1 cellular context compared by ENCODE assay signal in the genomic region with DNA sequence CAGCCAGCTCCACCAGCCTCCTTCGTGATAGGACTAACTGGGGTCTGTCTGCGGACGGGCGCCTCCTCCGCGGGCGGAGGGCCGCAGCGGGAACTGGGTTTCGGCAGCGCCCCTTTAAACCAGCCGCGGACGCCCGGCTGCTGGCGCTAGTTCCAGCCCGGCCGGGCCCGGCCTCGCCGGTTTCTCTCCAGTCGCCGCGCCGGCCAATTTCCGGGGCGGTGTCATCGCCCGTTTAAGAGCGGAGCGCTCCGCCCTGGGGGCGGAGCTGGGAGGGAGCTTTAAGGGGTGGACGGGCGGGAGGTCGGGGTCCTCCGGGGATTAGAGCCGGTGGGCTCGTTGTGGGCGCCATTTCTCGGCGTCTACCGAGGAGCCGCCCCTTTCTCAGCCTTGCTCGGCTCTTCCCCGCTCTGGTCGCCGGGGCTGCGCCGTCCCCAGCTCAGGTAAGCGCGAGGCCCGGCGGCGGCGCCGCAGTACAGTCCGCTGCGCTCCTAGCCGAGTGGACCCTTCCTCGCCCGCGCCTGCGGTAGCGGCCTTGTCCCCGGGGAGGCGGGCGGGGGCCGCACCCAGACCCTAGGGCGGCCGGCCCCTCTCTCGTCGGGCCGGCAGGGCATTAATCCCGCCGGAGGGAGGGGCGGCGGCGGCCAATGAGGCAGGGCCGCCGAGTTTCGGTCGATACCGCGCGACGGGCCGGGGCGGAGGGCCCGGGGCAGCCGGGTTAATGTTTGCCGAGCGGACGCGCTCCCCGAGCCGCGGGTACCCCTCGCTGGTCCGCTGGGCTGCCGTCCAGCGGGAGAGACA.
A peak's percentile ranks its signal among the peaks of the same experiment; 100 is the strongest.
TF ChIP-seq lines count a peak whose summit lies in the region.

A gene (plus strand): TSS at position 307 of the 798 bp plus-strand sequence. CDS start 6,008 bp downstream, outside the sequence.

TF ChIP-seq in K562, 482 proteins besides CTCF, POLR2A, EP300 and RAD21 (continued from another document and continues in another):
- TF ChIP-seq, protein P1, sequence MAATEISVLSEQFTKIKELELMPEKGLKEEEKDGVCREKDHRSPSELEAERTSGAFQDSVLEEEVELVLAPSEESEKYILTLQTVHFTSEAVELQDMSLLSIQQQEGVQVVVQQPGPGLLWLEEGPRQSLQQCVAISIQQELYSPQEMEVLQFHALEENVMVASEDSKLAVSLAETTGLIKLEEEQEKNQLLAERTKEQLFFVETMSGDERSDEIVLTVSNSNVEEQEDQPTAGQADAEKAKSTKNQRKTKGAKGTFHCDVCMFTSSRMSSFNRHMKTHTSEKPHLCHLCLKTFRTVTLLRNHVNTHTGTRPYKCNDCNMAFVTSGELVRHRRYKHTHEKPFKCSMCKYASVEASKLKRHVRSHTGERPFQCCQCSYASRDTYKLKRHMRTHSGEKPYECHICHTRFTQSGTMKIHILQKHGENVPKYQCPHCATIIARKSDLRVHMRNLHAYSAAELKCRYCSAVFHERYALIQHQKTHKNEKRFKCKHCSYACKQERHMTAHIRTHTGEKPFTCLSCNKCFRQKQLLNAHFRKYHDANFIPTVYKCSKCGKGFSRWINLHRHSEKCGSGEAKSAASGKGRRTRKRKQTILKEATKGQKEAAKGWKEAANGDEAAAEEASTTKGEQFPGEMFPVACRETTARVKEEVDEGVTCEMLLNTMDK (IDR thresholded peaks at IDR 0.05; ENCODE audit: borderline replicate concordance, insufficient read depth, low read depth, low read length, poor library complexity, severe bottlenecking), result peak; percentile 51
- TF ChIP-seq HDAC1 (IDR thresholded peaks at IDR 0.05), result 0 out of 4 replicates have a peak, but pooled peaks of 1 of the 2 experiments have one; percentile 20
- no peak for TF ChIP-seq PHB2 (IDR thresholded peaks at IDR 0.05; ENCODE audit: low read depth)
- peak; percentile 8; the same call in 1 of the 2 replicates for TF ChIP-seq SOX6 (IDR thresholded peaks at IDR 0.05)
- TF ChIP-seq ZNF232 (CRISPR knock-in tag; IDR thresholded peaks at IDR 0.05), result peak; percentile 87; the same call in 1 of the 2 replicates
- TF ChIP-seq, protein P2, sequence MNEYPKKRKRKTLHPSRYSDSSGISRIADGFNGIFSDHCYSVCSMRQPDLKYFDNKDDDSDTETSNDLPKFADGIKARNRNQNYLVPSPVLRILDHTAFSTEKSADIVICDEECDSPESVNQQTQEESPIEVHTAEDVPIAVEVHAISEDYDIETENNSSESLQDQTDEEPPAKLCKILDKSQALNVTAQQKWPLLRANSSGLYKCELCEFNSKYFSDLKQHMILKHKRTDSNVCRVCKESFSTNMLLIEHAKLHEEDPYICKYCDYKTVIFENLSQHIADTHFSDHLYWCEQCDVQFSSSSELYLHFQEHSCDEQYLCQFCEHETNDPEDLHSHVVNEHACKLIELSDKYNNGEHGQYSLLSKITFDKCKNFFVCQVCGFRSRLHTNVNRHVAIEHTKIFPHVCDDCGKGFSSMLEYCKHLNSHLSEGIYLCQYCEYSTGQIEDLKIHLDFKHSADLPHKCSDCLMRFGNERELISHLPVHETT (CRISPR knock-in tag; conservative IDR thresholded peaks at IDR 0.05 in 1 of 2, IDR thresholded peaks at IDR 0.05 in 1 of 2), result 0 out of 4 replicates have a peak, but pooled peaks of 1 of the 2 experiments have one; percentile 62
- peak in 1 of 2 experiments; percentile 83; a peak in 1 of 3 replicates for TF ChIP-seq CBX3 (IDR thresholded peaks at IDR 0.05; ENCODE audit: borderline replicate concordance in 1 of 2, low read length in 2 of 2)
- peak; percentile 72 to 95 for TF ChIP-seq MAZ (CRISPR knock-in tag; conservative IDR thresholded peaks at IDR 0.05 in 1 of 2, IDR thresholded peaks at IDR 0.05 in 1 of 2)
- no peak for TF ChIP-seq SETDB1 (IDR thresholded peaks at IDR 0.05; ENCODE audit: low read length)
- peak; percentile 90 for TF ChIP-seq NR3C1 (CRISPR knock-in tag; IDR thresholded peaks at IDR 0.05)
- TF ChIP-seq ZNF24 (IDR thresholded peaks at IDR 0.05), result peak; percentile 64; the same call in 1 of the 2 replicates
- TF ChIP-seq CXXC5 (CRISPR knock-in tag; IDR thresholded peaks at IDR 0.05), result peak; percentile 89
- TF ChIP-seq MAFF (IDR thresholded peaks at IDR 0.05; ENCODE audit: low read length), result no peak
- TF ChIP-seq, protein P3, sequence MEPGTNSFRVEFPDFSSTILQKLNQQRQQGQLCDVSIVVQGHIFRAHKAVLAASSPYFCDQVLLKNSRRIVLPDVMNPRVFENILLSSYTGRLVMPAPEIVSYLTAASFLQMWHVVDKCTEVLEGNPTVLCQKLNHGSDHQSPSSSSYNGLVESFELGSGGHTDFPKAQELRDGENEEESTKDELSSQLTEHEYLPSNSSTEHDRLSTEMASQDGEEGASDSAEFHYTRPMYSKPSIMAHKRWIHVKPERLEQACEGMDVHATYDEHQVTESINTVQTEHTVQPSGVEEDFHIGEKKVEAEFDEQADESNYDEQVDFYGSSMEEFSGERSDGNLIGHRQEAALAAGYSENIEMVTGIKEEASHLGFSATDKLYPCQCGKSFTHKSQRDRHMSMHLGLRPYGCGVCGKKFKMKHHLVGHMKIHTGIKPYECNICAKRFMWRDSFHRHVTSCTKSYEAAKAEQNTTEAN (CRISPR knock-in tag; IDR thresholded peaks at IDR 0.05), result peak; percentile 89; the same call in 1 of the 2 replicates
- TF ChIP-seq, protein P4, sequence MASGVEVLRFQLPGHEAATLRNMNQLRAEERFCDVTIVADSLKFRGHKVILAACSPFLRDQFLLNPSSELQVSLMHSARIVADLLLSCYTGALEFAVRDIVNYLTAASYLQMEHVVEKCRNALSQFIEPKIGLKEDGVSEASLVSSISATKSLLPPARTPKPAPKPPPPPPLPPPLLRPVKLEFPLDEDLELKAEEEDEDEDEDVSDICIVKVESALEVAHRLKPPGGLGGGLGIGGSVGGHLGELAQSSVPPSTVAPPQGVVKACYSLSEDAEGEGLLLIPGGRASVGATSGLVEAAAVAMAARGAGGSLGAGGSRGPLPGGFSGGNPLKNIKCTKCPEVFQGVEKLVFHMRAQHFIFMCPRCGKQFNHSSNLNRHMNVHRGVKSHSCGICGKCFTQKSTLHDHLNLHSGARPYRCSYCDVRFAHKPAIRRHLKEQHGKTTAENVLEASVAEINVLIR (CRISPR knock-in tag; IDR thresholded peaks at IDR 0.05), result no peak
- peak; percentile 59; the same call in 1 of the 2 replicates for TF ChIP-seq ZNF12 (CRISPR knock-in tag; IDR thresholded peaks at IDR 0.05)
- TF ChIP-seq SUPT5H (IDR thresholded peaks at IDR 0.05), result 0 out of 2 replicates have a peak, but pooled peaks have one; percentile 54
- peak; percentile 49; the same call in 1 of the 2 replicates for TF ChIP-seq KAT7 (CRISPR knock-in tag; IDR thresholded peaks at IDR 0.05; ENCODE audit: borderline replicate concordance)
- TF ChIP-seq, protein P5, sequence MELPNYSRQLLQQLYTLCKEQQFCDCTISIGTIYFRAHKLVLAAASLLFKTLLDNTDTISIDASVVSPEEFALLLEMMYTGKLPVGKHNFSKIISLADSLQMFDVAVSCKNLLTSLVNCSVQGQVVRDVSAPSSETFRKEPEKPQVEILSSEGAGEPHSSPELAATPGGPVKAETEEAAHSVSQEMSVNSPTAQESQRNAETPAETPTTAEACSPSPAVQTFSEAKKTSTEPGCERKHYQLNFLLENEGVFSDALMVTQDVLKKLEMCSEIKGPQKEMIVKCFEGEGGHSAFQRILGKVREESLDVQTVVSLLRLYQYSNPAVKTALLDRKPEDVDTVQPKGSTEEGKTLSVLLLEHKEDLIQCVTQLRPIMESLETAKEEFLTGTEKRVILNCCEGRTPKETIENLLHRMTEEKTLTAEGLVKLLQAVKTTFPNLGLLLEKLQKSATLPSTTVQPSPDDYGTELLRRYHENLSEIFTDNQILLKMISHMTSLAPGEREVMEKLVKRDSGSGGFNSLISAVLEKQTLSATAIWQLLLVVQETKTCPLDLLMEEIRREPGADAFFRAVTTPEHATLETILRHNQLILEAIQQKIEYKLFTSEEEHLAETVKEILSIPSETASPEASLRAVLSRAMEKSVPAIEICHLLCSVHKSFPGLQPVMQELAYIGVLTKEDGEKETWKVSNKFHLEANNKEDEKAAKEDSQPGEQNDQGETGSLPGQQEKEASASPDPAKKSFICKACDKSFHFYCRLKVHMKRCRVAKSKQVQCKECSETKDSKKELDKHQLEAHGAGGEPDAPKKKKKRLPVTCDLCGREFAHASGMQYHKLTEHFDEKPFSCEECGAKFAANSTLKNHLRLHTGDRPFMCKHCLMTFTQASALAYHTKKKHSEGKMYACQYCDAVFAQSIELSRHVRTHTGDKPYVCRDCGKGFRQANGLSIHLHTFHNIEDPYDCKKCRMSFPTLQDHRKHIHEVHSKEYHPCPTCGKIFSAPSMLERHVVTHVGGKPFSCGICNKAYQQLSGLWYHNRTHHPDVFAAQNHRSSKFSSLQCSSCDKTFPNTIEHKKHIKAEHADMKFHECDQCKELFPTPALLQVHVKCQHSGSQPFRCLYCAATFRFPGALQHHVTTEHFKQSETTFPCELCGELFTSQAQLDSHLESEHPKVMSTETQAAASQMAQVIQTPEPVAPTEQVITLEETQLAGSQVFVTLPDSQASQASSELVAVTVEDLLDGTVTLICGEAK (IDR thresholded peaks at IDR 0.05), result no peak; the same call in 1 of the 2 replicates
- TF ChIP-seq, protein P5 (CRISPR knock-in tag; IDR thresholded peaks at IDR 0.05), result no peak
- TF ChIP-seq, protein P6, sequence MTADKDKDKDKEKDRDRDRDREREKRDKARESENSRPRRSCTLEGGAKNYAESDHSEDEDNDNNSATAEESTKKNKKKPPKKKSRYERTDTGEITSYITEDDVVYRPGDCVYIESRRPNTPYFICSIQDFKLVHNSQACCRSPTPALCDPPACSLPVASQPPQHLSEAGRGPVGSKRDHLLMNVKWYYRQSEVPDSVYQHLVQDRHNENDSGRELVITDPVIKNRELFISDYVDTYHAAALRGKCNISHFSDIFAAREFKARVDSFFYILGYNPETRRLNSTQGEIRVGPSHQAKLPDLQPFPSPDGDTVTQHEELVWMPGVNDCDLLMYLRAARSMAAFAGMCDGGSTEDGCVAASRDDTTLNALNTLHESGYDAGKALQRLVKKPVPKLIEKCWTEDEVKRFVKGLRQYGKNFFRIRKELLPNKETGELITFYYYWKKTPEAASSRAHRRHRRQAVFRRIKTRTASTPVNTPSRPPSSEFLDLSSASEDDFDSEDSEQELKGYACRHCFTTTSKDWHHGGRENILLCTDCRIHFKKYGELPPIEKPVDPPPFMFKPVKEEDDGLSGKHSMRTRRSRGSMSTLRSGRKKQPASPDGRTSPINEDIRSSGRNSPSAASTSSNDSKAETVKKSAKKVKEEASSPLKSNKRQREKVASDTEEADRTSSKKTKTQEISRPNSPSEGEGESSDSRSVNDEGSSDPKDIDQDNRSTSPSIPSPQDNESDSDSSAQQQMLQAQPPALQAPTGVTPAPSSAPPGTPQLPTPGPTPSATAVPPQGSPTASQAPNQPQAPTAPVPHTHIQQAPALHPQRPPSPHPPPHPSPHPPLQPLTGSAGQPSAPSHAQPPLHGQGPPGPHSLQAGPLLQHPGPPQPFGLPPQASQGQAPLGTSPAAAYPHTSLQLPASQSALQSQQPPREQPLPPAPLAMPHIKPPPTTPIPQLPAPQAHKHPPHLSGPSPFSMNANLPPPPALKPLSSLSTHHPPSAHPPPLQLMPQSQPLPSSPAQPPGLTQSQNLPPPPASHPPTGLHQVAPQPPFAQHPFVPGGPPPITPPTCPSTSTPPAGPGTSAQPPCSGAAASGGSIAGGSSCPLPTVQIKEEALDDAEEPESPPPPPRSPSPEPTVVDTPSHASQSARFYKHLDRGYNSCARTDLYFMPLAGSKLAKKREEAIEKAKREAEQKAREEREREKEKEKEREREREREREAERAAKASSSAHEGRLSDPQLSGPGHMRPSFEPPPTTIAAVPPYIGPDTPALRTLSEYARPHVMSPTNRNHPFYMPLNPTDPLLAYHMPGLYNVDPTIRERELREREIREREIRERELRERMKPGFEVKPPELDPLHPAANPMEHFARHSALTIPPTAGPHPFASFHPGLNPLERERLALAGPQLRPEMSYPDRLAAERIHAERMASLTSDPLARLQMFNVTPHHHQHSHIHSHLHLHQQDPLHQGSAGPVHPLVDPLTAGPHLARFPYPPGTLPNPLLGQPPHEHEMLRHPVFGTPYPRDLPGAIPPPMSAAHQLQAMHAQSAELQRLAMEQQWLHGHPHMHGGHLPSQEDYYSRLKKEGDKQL (CRISPR knock-in tag; IDR thresholded peaks at IDR 0.05; ENCODE audit: borderline replicate concordance), result no peak; the same call in 1 of the 2 replicates
- no peak for TF ChIP-seq FOXA3 (CRISPR knock-in tag; conservative IDR thresholded peaks at IDR 0.05 in 1 of 2, IDR thresholded peaks at IDR 0.05 in 1 of 2)
- TF ChIP-seq ZNF263 (CRISPR knock-in tag; IDR thresholded peaks at IDR 0.05; ENCODE audit: borderline replicate concordance), result peak; percentile 66; the same call in 1 of the 2 replicates
- TF ChIP-seq, protein P7, sequence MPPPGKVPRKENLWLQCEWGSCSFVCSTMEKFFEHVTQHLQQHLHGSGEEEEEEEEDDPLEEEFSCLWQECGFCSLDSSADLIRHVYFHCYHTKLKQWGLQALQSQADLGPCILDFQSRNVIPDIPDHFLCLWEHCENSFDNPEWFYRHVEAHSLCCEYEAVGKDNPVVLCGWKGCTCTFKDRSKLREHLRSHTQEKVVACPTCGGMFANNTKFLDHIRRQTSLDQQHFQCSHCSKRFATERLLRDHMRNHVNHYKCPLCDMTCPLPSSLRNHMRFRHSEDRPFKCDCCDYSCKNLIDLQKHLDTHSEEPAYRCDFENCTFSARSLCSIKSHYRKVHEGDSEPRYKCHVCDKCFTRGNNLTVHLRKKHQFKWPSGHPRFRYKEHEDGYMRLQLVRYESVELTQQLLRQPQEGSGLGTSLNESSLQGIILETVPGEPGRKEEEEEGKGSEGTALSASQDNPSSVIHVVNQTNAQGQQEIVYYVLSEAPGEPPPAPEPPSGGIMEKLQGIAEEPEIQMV (tag; conservative IDR thresholded peaks at IDR 0.05; ENCODE audit: low read depth), result peak; percentile 94
- no peak for TF ChIP-seq ZNF23 (CRISPR knock-in tag; IDR thresholded peaks at IDR 0.05)
- no peak for TF ChIP-seq BCL6 (CRISPR knock-in tag; IDR thresholded peaks at IDR 0.05)
